Comparison of ENCODE assay signal across 9 cellular contexts in the genomic region with DNA sequence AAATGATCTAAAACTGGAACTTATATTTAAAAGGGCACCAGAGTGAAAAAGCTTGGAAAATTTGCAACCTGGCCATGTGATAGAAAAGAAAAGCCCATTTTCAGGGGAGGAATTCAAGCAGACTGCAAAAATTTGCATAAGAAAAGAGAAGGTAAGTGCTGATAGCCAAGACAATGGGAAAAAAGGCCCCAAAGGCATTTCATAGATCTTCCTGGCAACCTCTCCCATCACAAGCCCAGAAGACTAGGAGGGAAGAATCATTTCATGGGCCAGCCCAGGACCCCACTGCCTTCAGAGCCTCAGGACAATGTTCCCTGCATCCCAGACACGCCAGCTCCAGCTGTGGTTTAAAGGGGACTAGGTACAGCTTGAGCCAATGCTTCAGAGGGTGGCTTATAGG.
"Had no signal": no experiment of that assay in that cellular context is flagged by ENCODE, and none has a peak within 500 bp of the region (broad histone marks: within the 10 kb centered on the region; RNA-seq: fewer than 3 reads in every experiment).

No MANE protein-coding gene starts in this region.

- H3K4me2 ChIP-seq: KMS-11 had no signal

- ATAC-seq: HCT116, HepG2 had no signal

- H3K4me1 Mint-ChIP-seq: IgD-negative memory B cell had no signal

- H3K9ac ChIP-seq: GM23248, KMS-11 had no signal

- H3K4me3 Mint-ChIP-seq: HFFc6, IgD-negative memory B cell had no signal

- H3K36me3 Mint-ChIP-seq: IgD-negative memory B cell had no signal

- H3K4me1 ChIP-seq: HAP-1 had no signal

- DNase-seq: GM23248, HFFc6, KBM-7 had no signal

- H3K36me3 ChIP-seq: HAP-1 had no signal

- H3K27me3 Mint-ChIP-seq: IgD-negative memory B cell had no signal

- H3K27ac ChIP-seq: GM23248, HL-60, KMS-11 had no signal

- H2AFZ ChIP-seq: GM23248 had no signal

- H3K27ac Mint-ChIP-seq: HFFc6, IgD-negative memory B cell had no signal

- H3K9me3 ChIP-seq: HAP-1 had no signal

- H3K4me3 ChIP-seq: GM23248, HAP-1 had no signal
